ENCODE assay signal across 25 cellular contexts in the genomic region with DNA sequence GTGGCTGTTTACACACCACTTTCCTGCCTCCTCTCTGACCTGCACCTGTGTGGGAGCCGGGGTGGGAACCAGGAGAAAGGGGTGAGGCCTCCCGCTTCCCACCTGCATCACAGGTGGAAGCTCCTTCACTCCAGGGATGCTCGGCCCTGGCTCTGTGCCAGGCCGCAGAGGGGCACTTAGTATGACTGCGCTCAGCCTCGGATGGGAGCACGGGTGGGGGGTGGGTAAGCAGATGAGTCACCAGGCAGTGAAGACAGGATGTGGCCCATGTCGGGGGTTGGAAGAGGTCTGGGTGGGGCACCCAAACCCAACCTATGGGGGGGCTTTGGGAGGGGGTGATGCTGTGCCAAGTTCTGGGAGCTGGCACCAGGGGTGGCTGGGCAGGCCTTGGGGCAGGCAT. TPM values are rescaled to one million over a fixed set of nuclear protein-coding genes. Genes with fewer than 3 reads are reported as not detected.
DNase-seq lines count a peak whose midpoint lies in the region; ATAC-seq, FAIRE-seq and TF ChIP-seq lines count a peak whose summit lies in the region.
"Had no signal": no experiment of that assay in that cellular context is flagged by ENCODE, and none has a peak within 500 bp of the region (broad histone marks: within the 10 kb centered on the region; RNA-seq: fewer than 3 reads in every experiment).

No MANE protein-coding gene starts in this region.

- H3K79me1 ChIP-seq in H1 (ENCODE audit: low read depth, low read length): no peaks in the 10 kb centered on the region

- no peak overlapping the region for H3K56ac ChIP-seq in H1 (replicated peaks; ENCODE audit: insufficient read length, low read depth, low read length)

- no peak overlapping the region for H2BK5ac ChIP-seq in H1 (ENCODE audit: low read depth, low read length)

- TF ChIP-seq CTCF in H1 (IDR thresholded peaks at IDR 0.05; ENCODE audit: control extremely low read depth in 1 of 3, insufficient read depth in 1 of 3, low read depth in 1 of 3, low read length in 3 of 3): no peak
- no peak for TF ChIP-seq CTCF in HepG2 (CRISPR knock-in tag; IDR thresholded peaks at IDR 0.05)

- no peak overlapping the region for H4K5ac ChIP-seq in H1 (ENCODE audit: insufficient read length, low read depth, low read length)

- intact Hi-C loops in HepG2 (cut with micrococcal nuclease; ENCODE audit: unreplicated experiment): no loop called here

- no peak for TF ChIP-seq EP300 in H1 (IDR thresholded peaks at IDR 0.05; ENCODE audit: borderline replicate concordance in 1 of 2, low read depth in 2 of 2, low read length in 2 of 2)
- TF ChIP-seq EP300 in HepG2 (IDR thresholded peaks at IDR 0.05; ENCODE audit: low read depth in 2 of 2, low read length in 2 of 2): no peak
- TF ChIP-seq EP300 in HepG2 (CRISPR knock-in tag; IDR thresholded peaks at IDR 0.05; ENCODE audit: borderline replicate concordance): no peak

- 96% methylated on average over 7 of the region's 8 CpGs; no CpG with 5 or more reads in 1 of the 2 experiments for WGBS in H1 (ENCODE audit: extremely low coverage in 1 of 2, insufficient coverage in 1 of 2, insufficient read length in 1 of 2, insufficient replicate concordance in 2 of 2, low coverage in 1 of 2, low lambda C conversion rate in 2 of 2, missing lambda C conversion rate in 1 of 2), 2 experiments
- 22% methylated on average over 8 of the region's 8 CpGs for WGBS in HepG2 (ENCODE audit: low lambda C conversion rate)

- H3K9me3 ChIP-seq in H1 (ENCODE audit: insufficient read depth in 2 of 2, low read depth in 1 of 2, low read length in 1 of 2): peaks cover 6 to 10% of the 10 kb centered on the region in 2 experiments; a peak in 3 of 4 replicates
- peaks cover 8% of the 10 kb centered on the region; the same call in 1 of the 2 replicates for H3K9me3 ChIP-seq in HepG2 (ENCODE audit: low read length)

- H3K27me3 ChIP-seq in H1 (replicated peaks in 1 of 4; ENCODE audit: control insufficient read depth in 3 of 4, extremely low read depth in 1 of 4, insufficient read depth in 3 of 4, low read length in 3 of 4) (no peaks in the 10 kb centered on the region), HepG2 (ENCODE audit: control insufficient read depth in 1 of 2, insufficient read depth in 2 of 2, low read length in 2 of 2) (peaks cover 6% of the 10 kb centered on the region in 2 experiments; a peak in 2 of 5 replicates)

- H2AK5ac ChIP-seq in H1 (ENCODE audit: low read depth, low read length): no peak overlapping the region

- no peak overlapping the region for H3K4ac ChIP-seq in H1 (replicated peaks; ENCODE audit: insufficient read length, low read depth, low read length)

- no peak overlapping the region for H2BK20ac ChIP-seq in H1 (ENCODE audit: low read length)

- peak; percentile 67 for DNase-seq in A172 (ENCODE audit: low spot score)
- peak; percentile 5 for DNase-seq in COR-L47 (lab: John Stamatoyannopoulos, UW)
- DNase-seq in NCI-H226: peak; percentile 53
- no peak for DNase-seq in H1 (ENCODE audit: low read depth in 1 of 2, low spot score in 2 of 2)
- no peak for DNase-seq in HepG2 (ENCODE audit: low spot score)
- no peak for DNase-seq in AML-193 (lab: John Stamatoyannopoulos, UW)
- DNase-seq in stimulated activated naive CD4-positive, alpha-beta T cell treated with Interleukin-2 at 50 U/mL for 16 hours (lab: John Stamatoyannopoulos, UW): no peak
- DNase-seq: activated CD4-positive, alpha-beta T cell treated with anti-CD3 and anti-CD28 coated beads for 1 hour; brain microvascular endothelial cell; Caco-2; KBM-7; mucosa of descending colon; NCI-H1092; NCI-H2029 treated with DMSO at 0.1 percent for 48 hours; NCI-H524 treated with DMSO at 0.1 percent for 48 hours; SHP77; stimulated activated CD4-positive, alpha-beta T cell treated with anti-CD3 and anti-CD28 coated beads, Interleukin-2, amount 100 ng/mL, for 24 hours; stimulated activated naive CD4-positive, alpha-beta T cell had no signal

- no peak overlapping the region for H2AFZ ChIP-seq in H1 (ENCODE audit: low read length)
- no peak overlapping the region for H2AFZ ChIP-seq in HepG2 (ENCODE audit: low read length)

- H3K27ac ChIP-seq in H1 (ENCODE audit: low read depth, low read length): no peak overlapping the region
- H3K27ac ChIP-seq in HepG2 (ENCODE audit: extremely low read length, insufficient read depth, low read length): no peak overlapping the region
- H3K27ac ChIP-seq: brain microvascular endothelial cell, coronary artery, left lung, skin epidermis, tibial artery had no signal

- in situ Hi-C loops in HepG2 (cut with HindIII; ENCODE audit: extremely low pct_ligation_motif_present, low pct_unique_long_range_greater_than_20kb): no loop called here

- H3K79me2 ChIP-seq in H1 (ENCODE audit: control insufficient read depth in 1 of 2, insufficient read depth in 2 of 2, low read length in 2 of 2) (no peaks in the 10 kb centered on the region), HepG2 (ENCODE audit: insufficient read depth, low read length) (no peaks in the 10 kb centered on the region)

- 0 out of 2 replicates have a peak overlapping the region, but pooled peaks have one; percentile 27 for H2BK12ac ChIP-seq in H1 (ENCODE audit: low read depth, low read length)

- no peak overlapping the region for H3K23ac ChIP-seq in H1 (ENCODE audit: insufficient read length)

- no peak overlapping the region for H4K91ac ChIP-seq in H1 (replicated peaks; ENCODE audit: insufficient read length, low read length)

- H3K4me3 ChIP-seq in H1 (ENCODE audit: extremely low read depth in 1 of 4, insufficient read depth in 2 of 4, low read depth in 3 of 4, low read length in 4 of 4) (no peak overlapping the region), HepG2 (replicated peaks in 1 of 3; ENCODE audit: insufficient read depth in 1 of 3, low read depth in 2 of 3, low read length in 3 of 3) (no peak overlapping the region)
- H3K4me3 ChIP-seq: coronary artery, heart left ventricle, left lung, mucosa of descending colon, skin epidermis, tibial artery had no signal

- no peaks in the 10 kb centered on the region for H3K23me2 ChIP-seq in H1 (ENCODE audit: low read depth, low read length)

- no peak overlapping the region for H3K9ac ChIP-seq in H1 (replicated peaks in 1 of 4; ENCODE audit: extremely low read depth in 1 of 4, low read depth in 3 of 4, low read length in 3 of 4)
- H3K9ac ChIP-seq in HepG2 (ENCODE audit: insufficient read depth, low read depth, low read length): no peak overlapping the region

- no peak for TF ChIP-seq RAD21 in H1 (IDR thresholded peaks at IDR 0.05 in 1 of 2, conservative IDR thresholded peaks at IDR 0.05 in 1 of 2; ENCODE audit: low read depth in 2 of 2, low read length in 2 of 2)
- TF ChIP-seq RAD21 in HepG2 (CRISPR knock-in tag; IDR thresholded peaks at IDR 0.05): no peak

- H3K4me2 ChIP-seq in H1 (ENCODE audit: insufficient read depth in 1 of 2, low read depth in 2 of 2, low read length in 2 of 2) (no peak overlapping the region), HepG2 (ENCODE audit: low read depth, low read length) (no peak overlapping the region)

- POLR2A ChIA-PET in H1 (lab: Charles Lee; ENCODE audit: partially characterized antibody) (interaction anchor here (0.9 kb wide), 1 partner anchor 10 kb away, joined by 3 read pairs; no protein-coding TSS in a partner anchor), HepG2 (lab: Yijun Ruan, JAX) (no interaction called here)

- H4K20me1 ChIP-seq in H1 (replicated peaks in 1 of 2; ENCODE audit: control insufficient read depth in 1 of 2, insufficient read depth in 2 of 2, low read length in 2 of 2) (no peaks in the 10 kb centered on the region), HepG2 (ENCODE audit: insufficient read depth, low read length) (no peaks in the 10 kb centered on the region)

- TF ChIP-seq POLR2A in H1 (IDR thresholded peaks at IDR 0.05; ENCODE audit: control extremely low read depth in 1 of 2, low read depth in 2 of 2, low read length in 2 of 2) (no peak), HepG2 (IDR thresholded peaks at IDR 0.05; ENCODE audit: insufficient read depth in 1 of 2, low read depth in 2 of 2, low read length in 2 of 2) (no peak)

- CTCF ChIA-PET in H1 (lab: Charles Lee; ENCODE audit: partially characterized antibody): interaction anchor here (1.0 to 2.3 kb wide), 9 partner anchors 8 to 153 kb away, joined by 3 to 6 read pairs (median 4); no protein-coding TSS in a partner anchor
- CTCF ChIA-PET in HepG2 (lab: Yijun Ruan, JAX; ENCODE audit: low intra/inter-chr PET ratio, low total read pairs): no interaction called here

- no peak for ATAC-seq in HepG2
- no peak for ATAC-seq in HG03025 (IDR thresholded peaks at IDR 0.05; ENCODE audit: low FRiP score, unreplicated experiment)
- ATAC-seq: mucosa of descending colon had no signal

- H2BK120ac ChIP-seq in H1 (replicated peaks; ENCODE audit: low read depth, low read length): no peak overlapping the region

- no peak overlapping the region for H2BK15ac ChIP-seq in H1 (ENCODE audit: low read length)

- no peak overlapping the region; the same call in 1 of the 2 replicates for H3K18ac ChIP-seq in H1 (ENCODE audit: extremely low read depth, low read length)

- no peak overlapping the region for H4K8ac ChIP-seq in H1 (ENCODE audit: extremely low read depth, insufficient read depth, low read length)

- no TSS peak for BruUV-seq in HepG2 (replicated peaks; lab: Mats Ljungman, UMichigan)

- H3K4me1 ChIP-seq in H1 (replicated peaks in 1 of 4; ENCODE audit: control insufficient read depth in 3 of 4, insufficient read depth in 4 of 4, low read length in 3 of 4) (peaks cover 6 to 16% (median 14%) of the 10 kb centered on the region in 4 experiments), HepG2 (ENCODE audit: insufficient read depth, low read length) (peaks cover 16% of the 10 kb centered on the region)
- H3K4me1 ChIP-seq: left lung had no signal

- H3K36me3 ChIP-seq in H1 (ENCODE audit: control insufficient read depth in 2 of 4, insufficient read depth in 4 of 4, low read length in 3 of 4): no peaks in the 10 kb centered on the region
- no peaks in the 10 kb centered on the region for H3K36me3 ChIP-seq in HepG2 (replicated peaks in 1 of 2; ENCODE audit: control insufficient read depth in 1 of 2, insufficient read depth in 2 of 2, low read length in 2 of 2)
- H3K36me3 ChIP-seq: brain microvascular endothelial cell, heart left ventricle, left lung, tibial artery had no signal

- FAIRE-seq in H1 (lab: Jason Lieb, UNC): no peak
- FAIRE-seq in HepG2 (lab: Jason Lieb, UNC): no peak
- FAIRE-seq: G401.6 had no signal

- no peak overlapping the region for H3K14ac ChIP-seq in H1 (ENCODE audit: insufficient read length)

RNA-seq across cellular contexts. Expression of a gene that starts 7.4 kb away (rescaled TPM):
- 0.12 and 0.96 TPM in 2 replicates for total RNA-seq in A172 (2014; rRNA removed; shearing (Covaris generic))
- 0.71 and 1.3 TPM in 2 replicates for total RNA-seq in H1 (2021; fragmentation: NEBNext Ultra II Directional; extraction: Animal tissue kit (Norgen Biotek cat#: 25700))
- polyA plus RNA-seq in H1 (2011; rRNA removed) (0.41 and 0.89 TPM in 2 replicates), HepG2 (2011; rRNA removed) (not detected in 2 replicates)
- polyA plus RNA-seq in H1 (2011; cell fraction: cytosol; rRNA removed): 0.88 TPM
- polyA plus RNA-seq in H1 (2011; cell fraction: nucleus; rRNA removed): 4.4 TPM
- polyA plus RNA-seq in H1 (2012, experiment 1 of 2): 0.60 to 1.6 TPM (median 0.87 TPM) in 4 replicates
- polyA plus RNA-seq in H1 (2012, experiment 2 of 2): 0.45 TPM
- polyA plus RNA-seq in H1 (2013, experiment 1 of 2): 0.63 TPM
- polyA plus RNA-seq in H1 (2013, experiment 2 of 2): 0.57 TPM
- 0.63 and 0.91 TPM in 2 replicates for polyA minus RNA-seq in H1 (2011; rRNA and poly(A)+ RNA removed)
- polyA minus RNA-seq in H1 (2011; cell fraction: cytosol; rRNA and poly(A)+ RNA removed): not detected
- 1.9 TPM for polyA minus RNA-seq in H1 (2011; cell fraction: nucleus; rRNA and poly(A)+ RNA removed)
- not detected in 2 replicates for total RNA-seq in HepG2 (2016; rRNA removed; fragmentation: Illumina TruSeq; extraction: Trizol)
- total RNA-seq in HepG2 (2016; cell fraction: cytosol; rRNA removed; fragmentation: Illumina TruSeq; extraction: Trizol; ENCODE audit: low read depth): not detected in 2 replicates
- total RNA-seq in HepG2 (2016; cell fraction: insoluble cytoplasmic fraction; rRNA removed; fragmentation: Illumina TruSeq; extraction: Trizol): not detected in 2 replicates
- not detected in 2 replicates for total RNA-seq in HepG2 (2016; cell fraction: membrane; rRNA removed; fragmentation: Illumina TruSeq; extraction: Trizol)
- total RNA-seq in HepG2 (2016; cell fraction: nucleus; rRNA removed; fragmentation: Illumina TruSeq; extraction: Trizol): not detected in 2 replicates
- not detected in 2 replicates for polyA plus RNA-seq in HepG2 (2011; cell fraction: cytosol; rRNA removed)
- polyA plus RNA-seq in HepG2 (2011; cell fraction: nucleus; rRNA removed): 0.06 and 0.12 TPM in 2 replicates
- not detected in 2 replicates for polyA plus RNA-seq in HepG2 (2012)
- 0.06 TPM in 2 replicates for polyA plus RNA-seq in HepG2 (2016; cell fraction: cytosol; fragmentation: Illumina TruSeq; extraction: Trizol; ENCODE audit: low read depth)
- polyA plus RNA-seq in HepG2 (2016; cell fraction: insoluble cytoplasmic fraction; fragmentation: Illumina TruSeq; extraction: Trizol; ENCODE audit: low read depth): not detected in 2 replicates
- not detected in 2 replicates for polyA plus RNA-seq in HepG2 (2016; cell fraction: membrane; fragmentation: Illumina TruSeq; extraction: Trizol; ENCODE audit: low read depth)
- 0.11 and 0.14 TPM in 2 replicates for polyA plus RNA-seq in HepG2 (2016; cell fraction: nucleus; fragmentation: Illumina TruSeq; extraction: Trizol; ENCODE audit: insufficient read depth, low read depth)
- 0.02 TPM in 1 of 2 replicates, not detected in the other for polyA minus RNA-seq in HepG2 (2011; rRNA and poly(A)+ RNA removed; ENCODE audit: low replicate concordance)
- polyA minus RNA-seq in HepG2 (2011; cell fraction: cytosol; rRNA and poly(A)+ RNA removed): not detected in 2 replicates
- polyA minus RNA-seq in HepG2 (2011; cell fraction: nucleus; rRNA and poly(A)+ RNA removed): under 0.01 and 0.12 TPM in 2 replicates

RNA-seq across cellular contexts. Expression of a gene that starts 31.7 kb away (rescaled TPM):
- total RNA-seq in A172 (2014; rRNA removed; shearing (Covaris generic)): not detected in 2 replicates
- total RNA-seq in H1 (2021; fragmentation: NEBNext Ultra II Directional; extraction: Animal tissue kit (Norgen Biotek cat#: 25700)): 2.6 and 3.1 TPM in 2 replicates
- polyA plus RNA-seq in H1 (2011; rRNA removed) (1.5 and 2.1 TPM in 2 replicates), HepG2 (2011; rRNA removed) (0.01 TPM in 1 of 2 replicates, not detected in the other)
- 1.4 TPM for polyA plus RNA-seq in H1 (2011; cell fraction: cytosol; rRNA removed)
- 3.1 TPM for polyA plus RNA-seq in H1 (2011; cell fraction: nucleus; rRNA removed)
- 1.0 to 2.0 TPM (median 1.8 TPM) in 4 replicates for polyA plus RNA-seq in H1 (2012, experiment 1 of 2)
- 1.2 TPM for polyA plus RNA-seq in H1 (2012, experiment 2 of 2)
- 1.2 TPM for polyA plus RNA-seq in H1 (2013, experiment 1 of 2)
- 1.6 TPM for polyA plus RNA-seq in H1 (2013, experiment 2 of 2)
- polyA minus RNA-seq in H1 (2011; rRNA and poly(A)+ RNA removed): 1.4 and 1.5 TPM in 2 replicates
- polyA minus RNA-seq in H1 (2011; cell fraction: cytosol; rRNA and poly(A)+ RNA removed): 1.7 TPM
- 3.8 TPM for polyA minus RNA-seq in H1 (2011; cell fraction: nucleus; rRNA and poly(A)+ RNA removed)
- total RNA-seq in HepG2 (2016; rRNA removed; fragmentation: Illumina TruSeq; extraction: Trizol): not detected in 2 replicates
- not detected in 2 replicates for total RNA-seq in HepG2 (2016; cell fraction: cytosol; rRNA removed; fragmentation: Illumina TruSeq; extraction: Trizol; ENCODE audit: low read depth)
- total RNA-seq in HepG2 (2016; cell fraction: insoluble cytoplasmic fraction; rRNA removed; fragmentation: Illumina TruSeq; extraction: Trizol): not detected in 2 replicates
- not detected in 2 replicates for total RNA-seq in HepG2 (2016; cell fraction: membrane; rRNA removed; fragmentation: Illumina TruSeq; extraction: Trizol)
- not detected in 2 replicates for total RNA-seq in HepG2 (2016; cell fraction: nucleus; rRNA removed; fragmentation: Illumina TruSeq; extraction: Trizol)
- not detected in 2 replicates for polyA plus RNA-seq in HepG2 (2011; cell fraction: cytosol; rRNA removed)
- not detected in 2 replicates for polyA plus RNA-seq in HepG2 (2011; cell fraction: nucleus; rRNA removed)
- polyA plus RNA-seq in HepG2 (2012): 0.03 TPM in 1 of 2 replicates, not detected in the other
- not detected in 2 replicates for polyA plus RNA-seq in HepG2 (2016; cell fraction: cytosol; fragmentation: Illumina TruSeq; extraction: Trizol; ENCODE audit: low read depth)
- polyA plus RNA-seq in HepG2 (2016; cell fraction: insoluble cytoplasmic fraction; fragmentation: Illumina TruSeq; extraction: Trizol; ENCODE audit: low read depth): not detected in 2 replicates
- not detected in 2 replicates for polyA plus RNA-seq in HepG2 (2016; cell fraction: membrane; fragmentation: Illumina TruSeq; extraction: Trizol; ENCODE audit: low read depth)
- polyA plus RNA-seq in HepG2 (2016; cell fraction: nucleus; fragmentation: Illumina TruSeq; extraction: Trizol; ENCODE audit: insufficient read depth, low read depth): not detected in 2 replicates
- polyA minus RNA-seq in HepG2 (2011; rRNA and poly(A)+ RNA removed; ENCODE audit: low replicate concordance): not detected in 2 replicates
- polyA minus RNA-seq in HepG2 (2011; cell fraction: cytosol; rRNA and poly(A)+ RNA removed): not detected in 2 replicates
- 0.12 TPM in 1 of 2 replicates, not detected in the other for polyA minus RNA-seq in HepG2 (2011; cell fraction: nucleus; rRNA and poly(A)+ RNA removed)

Comparison
In these comparisons a context has a peak if more than half of its experiments do, and no peak if none do; other contexts are left out.
1. DNase-seq: peak in A172 (single experiment), COR-L47 (single experiment) and NCI-H226 (single experiment); none in H1 (0 of 2), HepG2 (single experiment), AML-193 (0 of 2) and stimulated activated naive CD4-positive, alpha-beta T cell treated with Interleukin-2 at 50 U/mL for 16 hours (single experiment).